In the genomic region with DNA sequence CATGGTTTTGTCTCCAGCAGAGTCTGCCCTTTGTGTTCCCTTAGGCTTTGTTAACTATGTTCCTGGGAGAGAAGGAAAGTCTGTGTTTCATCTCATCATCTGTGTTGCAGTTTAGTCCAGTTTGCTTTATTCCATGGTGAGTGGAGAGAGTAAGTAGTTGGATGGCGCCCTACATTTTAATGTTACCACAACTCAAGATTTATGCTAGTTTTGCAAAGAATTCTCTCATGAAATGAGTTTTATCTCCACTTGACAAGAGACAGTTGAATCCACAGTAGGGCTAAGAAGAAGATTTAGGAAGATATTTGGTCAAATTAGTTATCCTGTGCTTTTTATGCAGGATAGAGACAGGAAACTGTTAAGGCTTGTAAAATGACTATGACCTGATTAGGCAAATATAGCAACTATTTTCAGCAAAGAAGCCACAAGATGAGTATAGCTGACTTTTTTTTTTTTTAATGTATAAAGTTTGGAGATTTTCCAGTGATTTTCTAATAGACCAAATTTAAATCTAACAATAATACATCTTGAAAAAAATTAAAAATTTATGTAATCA, we compare ENCODE assay signal across 17 cellular contexts. TPM values are rescaled to one million over a fixed set of nuclear protein-coding genes. Genes with fewer than 3 reads are reported as not detected.
A peak's percentile ranks its signal among the peaks of the same experiment; 100 is the strongest.
DNase-seq lines count a peak whose midpoint lies in the region; ATAC-seq, FAIRE-seq and TF ChIP-seq lines count a peak whose summit lies in the region.
"Had no signal": no experiment of that assay in that cellular context is flagged by ENCODE, and none has a peak within 500 bp of the region (broad histone marks: within the 10 kb centered on the region; RNA-seq: fewer than 3 reads in every experiment).

No MANE protein-coding gene starts in this region.

- WGBS in IMR-90 (ENCODE audit: extremely low coverage in 2 of 2, insufficient read length in 1 of 2), 2 experiments = no CpG with 5 or more reads among the region's 1 CpG
- 80% methylated on average over 1 of the region's 1 CpG for WGBS in K562 (ENCODE audit: insufficient coverage, low coverage, missing lambda C conversion rate)

- H2AK5ac ChIP-seq in IMR-90 (ENCODE audit: low read depth, low read length) = no peak overlapping the region

- no peak overlapping the region for H3K14ac ChIP-seq in IMR-90 (replicated peaks; ENCODE audit: low read depth, low read length)

- peaks cover 8% of the 10 kb centered on the region for H3K4me1 ChIP-seq in IMR-90 (ENCODE audit: control insufficient read depth, insufficient read depth, low read length)
- peaks cover 0 to 11% of the 10 kb centered on the region in 2 experiments; a peak in 3 of 5 replicates for H3K4me1 ChIP-seq in K562 (replicated peaks in 1 of 2; ENCODE audit: control insufficient read depth in 2 of 2, insufficient read depth in 2 of 2, low read length in 2 of 2)
- H3K4me1 ChIP-seq in Caco-2 = peaks cover 21% of the 10 kb centered on the region
- H3K4me1 ChIP-seq in left lung = no peaks in the 10 kb centered on the region

- TF ChIP-seq CTCF in IMR-90 (conservative IDR thresholded peaks at IDR 0.05; ENCODE audit: low read depth, low read length) = no peak
- no peak for TF ChIP-seq CTCF in K562 (IDR thresholded peaks at IDR 0.05 in 2 of 3, conservative IDR thresholded peaks at IDR 0.05 in 1 of 3; ENCODE audit: insufficient read depth in 2 of 3, low read depth in 1 of 3, low read length in 3 of 3)
- TF ChIP-seq CTCF in nephron (IDR thresholded peaks at IDR 0.05; ENCODE audit: unreplicated experiment in 3 of 3) = no peak
- TF ChIP-seq CTCF in Caco-2 (IDR thresholded peaks at IDR 0.05; ENCODE audit: insufficient read depth in 1 of 2, low read depth in 1 of 2, low read length in 1 of 2, severe bottlenecking in 1 of 2, unreplicated experiment in 1 of 2) = no peak
- no peak for TF ChIP-seq CTCF in left lung (IDR thresholded peaks at IDR 0.05)

- CTCF ChIA-PET in IMR-90 (lab: Yijun Ruan, JAX) (interaction anchor here (0.5 kb wide), 1 partner anchor 46 kb away, joined by 3 read pairs; no protein-coding TSS in a partner anchor), K562 (lab: Yijun Ruan, JAX; ENCODE audit: low intra/inter-chr PET ratio) (no interaction called here), Caco-2 (lab: Charles Lee) (no interaction called here)

- TF ChIP-seq POLR2A in IMR-90 (IDR thresholded peaks at IDR 0.05; ENCODE audit: low read depth, low read length) (no peak), K562 (conservative IDR thresholded peaks at IDR 0.05) (no peak)

- no peak for TF ChIP-seq EP300 in K562 (IDR thresholded peaks at IDR 0.05; ENCODE audit: low read length)

- H2AK9ac ChIP-seq in IMR-90 (replicated peaks; ENCODE audit: low read depth, low read length, poor library complexity) = no peak overlapping the region

- in situ Hi-C loops in IMR-90 (cut with MboI; ENCODE audit: low sequenced_read_pairs) = no loop called here
- in situ Hi-C loops in K562 (cut with MboI) = no loop called here

- H2AFZ ChIP-seq in IMR-90 (replicated peaks; ENCODE audit: low read length, poor library complexity) (no peak overlapping the region), K562 (ENCODE audit: low read depth, low read length) (no peak overlapping the region)

- H4K91ac ChIP-seq in IMR-90 (ENCODE audit: insufficient read depth, low read depth, low read length) = no peak overlapping the region

- H3K4me2 ChIP-seq in IMR-90 (ENCODE audit: low read depth, low read length) = no peak overlapping the region
- no peak overlapping the region for H3K4me2 ChIP-seq in K562 (ENCODE audit: insufficient read depth, low read length)
- H3K4me2 ChIP-seq: KMS-11 had no signal

- H4K20me1 ChIP-seq in IMR-90 (ENCODE audit: insufficient read depth, low read length) = peaks cover 90% of the 10 kb centered on the region
- no peaks in the 10 kb centered on the region for H4K20me1 ChIP-seq in K562 (replicated peaks; ENCODE audit: control insufficient read depth, insufficient read depth, low read length)

- H3K56ac ChIP-seq in IMR-90 (ENCODE audit: extremely low read depth, insufficient read depth, low read length) = no peak overlapping the region

- no peak overlapping the region for H2BK15ac ChIP-seq in IMR-90 (ENCODE audit: low read depth, low read length)

- H3K79me2 ChIP-seq in K562 (ENCODE audit: control insufficient read depth, insufficient read depth, low read length) = peaks cover 43% of the 10 kb centered on the region

- H2BK120ac ChIP-seq in IMR-90 (ENCODE audit: low read depth, low read length) = no peak overlapping the region

- H3K79me1 ChIP-seq in IMR-90 (ENCODE audit: low read depth in 1 of 2, low read length in 2 of 2) = peaks cover 4 to 58% of the 10 kb centered on the region in 2 experiments

- TF ChIP-seq RAD21 in IMR-90 (IDR thresholded peaks at IDR 0.05; ENCODE audit: low read length) (no peak), K562 (CRISPR knock-in tag; conservative IDR thresholded peaks at IDR 0.05 in 1 of 2, IDR thresholded peaks at IDR 0.05 in 1 of 2) (no peak)

- no TSS peak for BruUV-seq in IMR-90 (replicated peaks; lab: Mats Ljungman, UMichigan)
- BruUV-seq in K562 (replicated peaks; lab: Mats Ljungman, UMichigan) = no TSS peak
- no TSS peak for BruUV-seq in Caco-2 (replicated peaks; lab: Mats Ljungman, UMichigan)

- H4K5ac ChIP-seq in IMR-90 (ENCODE audit: low read depth, low read length) = no peak overlapping the region

- H3K27ac ChIP-seq in IMR-90 (ENCODE audit: insufficient read depth, low read length) (no peak overlapping the region), K562 (ENCODE audit: extremely low read depth, low read depth, low read length) (no peak overlapping the region), left lung (no peak overlapping the region)
- H3K27ac ChIP-seq: KMS-11 had no signal

- H3K4me3 ChIP-seq in IMR-90 (ENCODE audit: insufficient read depth, low read depth, low read length) (no peak overlapping the region), K562 (no peak overlapping the region), Caco-2 (ENCODE audit: low read depth, low read length) (no peak overlapping the region), left lung (no peak overlapping the region)

- peaks cover 25% of the 10 kb centered on the region for H3K36me3 Mint-ChIP-seq in nephron (ENCODE audit: low read depth)
- peaks cover 7% of the 10 kb centered on the region for H3K36me3 Mint-ChIP-seq in Caco-2 (ENCODE audit: insufficient read depth, unreplicated experiment)

- no peaks in the 10 kb centered on the region for H3K27me3 ChIP-seq in IMR-90 (ENCODE audit: control insufficient read depth, insufficient read depth, low read length)
- no peaks in the 10 kb centered on the region for H3K27me3 ChIP-seq in K562 (ENCODE audit: control insufficient read depth in 2 of 2, insufficient read depth in 2 of 2, low read length in 2 of 2)
- H3K27me3 ChIP-seq in Caco-2 (replicated peaks; ENCODE audit: control insufficient read depth, insufficient read depth, low read length) = no peaks in the 10 kb centered on the region
- no peaks in the 10 kb centered on the region for H3K27me3 ChIP-seq in left lung

- H3K9me3 ChIP-seq in IMR-90 (ENCODE audit: control insufficient read depth, insufficient read depth, low read length) (no peaks in the 10 kb centered on the region), K562 (replicated peaks; ENCODE audit: control insufficient read depth, insufficient read depth, low read depth, low read length) (no peaks in the 10 kb centered on the region), Caco-2 (no peaks in the 10 kb centered on the region), left lung (no peaks in the 10 kb centered on the region)

- H3K9me3 Mint-ChIP-seq in nephron (no peaks in the 10 kb centered on the region), Caco-2 (ENCODE audit: unreplicated experiment) (peaks cover 9% of the 10 kb centered on the region)

- FAIRE-seq in K562 (lab: Jason Lieb, UNC) = peak; percentile 19
- FAIRE-seq: GM12891, GM18507, H1, HepG2 had no signal

- peaks cover 2% of the 10 kb centered on the region; the same call in 1 of the 2 replicates for H3K9me1 ChIP-seq in IMR-90 (ENCODE audit: insufficient read depth, low read length)
- H3K9me1 ChIP-seq in K562 (ENCODE audit: control insufficient read depth, insufficient read depth, low read length) = no peaks in the 10 kb centered on the region

- POLR2A ChIA-PET in IMR-90 (lab: Charles Lee; ENCODE audit: unreplicated experiment) (interaction anchor here (0.6 kb wide), 1 partner anchor 12 kb away, joined by 5 read pairs; no protein-coding TSS in a partner anchor), K562 (lab: Yijun Ruan, JAX) (interaction anchor here (1.0 to 1.1 kb wide), 2 partner anchors 17 to 73 kb away, joined by 3 read pairs; partner anchors contain the start of gene SEPTIN11), Caco-2 (lab: Charles Lee) (no interaction called here)

- H3K4ac ChIP-seq in IMR-90 (ENCODE audit: low read depth, low read length) = no peak overlapping the region

- peak overlapping the region; percentile 68; the same call in 1 of the 2 replicates for H3K23ac ChIP-seq in IMR-90 (ENCODE audit: low read depth, low read length)

- peaks cover 2% of the 10 kb centered on the region; the same call in 1 of the 2 replicates for H3K36me3 ChIP-seq in IMR-90 (ENCODE audit: control insufficient read depth, insufficient read depth, low read length)
- H3K36me3 ChIP-seq in K562 (ENCODE audit: control insufficient read depth, insufficient read depth, low read length) = no peaks in the 10 kb centered on the region
- H3K36me3 ChIP-seq in Caco-2 (ENCODE audit: control insufficient read depth, insufficient read depth, low read length) = no peaks in the 10 kb centered on the region; the same call in 1 of the 2 replicates
- no peaks in the 10 kb centered on the region for H3K36me3 ChIP-seq in left lung

- DNase-seq in IMR-90 (no peak), K562 (ENCODE audit: extremely low read depth in 1 of 4, low spot score in 3 of 4) (no peak), Caco-2 (no peak), left lung (no peak), DMS53 (lab: John Stamatoyannopoulos, UW) (no peak)
- DNase-seq: DMS153, NCI-H1436, NCI-H1930, NCI-H226, NCI-H524 had no signal

- H3K4me1 Mint-ChIP-seq in nephron = peaks cover 69% of the 10 kb centered on the region
- peaks cover 13% of the 10 kb centered on the region for H3K4me1 Mint-ChIP-seq in Caco-2 (ENCODE audit: low read depth, unreplicated experiment)

- no peak overlapping the region for H4K8ac ChIP-seq in IMR-90 (ENCODE audit: low read depth in 2 of 2, low read length in 2 of 2)

- no peak overlapping the region for H2BK5ac ChIP-seq in IMR-90 (ENCODE audit: low read depth, low read length, poor library complexity, severe bottlenecking)

- no peak overlapping the region for H3K9ac ChIP-seq in IMR-90 (ENCODE audit: low read depth, low read length)
- no peak overlapping the region for H3K9ac ChIP-seq in K562 (ENCODE audit: insufficient read depth in 1 of 2, low read depth in 2 of 2, low read length in 2 of 2)
- H3K9ac ChIP-seq: KMS-11 had no signal

- dilution Hi-C loops in IMR-90 (cut with HindIII; ENCODE audit: low sequenced_read_pairs, unreplicated experiment) = no loop called here

- no peak overlapping the region for H3K18ac ChIP-seq in IMR-90 (ENCODE audit: low read depth, low read length)

- H2BK20ac ChIP-seq in IMR-90 (ENCODE audit: low read depth, low read length) = no peak overlapping the region

- intact Hi-C loops in IMR-90 (cut with micrococcal nuclease) = no loop called here
- intact Hi-C loops in K562 (cut with micrococcal nuclease) = no loop called here
- intact Hi-C loops in Caco-2 (cut with micrococcal nuclease; ENCODE audit: unreplicated experiment) = no loop called here
- intact Hi-C loops in left lung (cut with DNase I) = no loop called here

- ATAC-seq in IMR-90 (ENCODE audit: low read depth) = no peak
- no peak for ATAC-seq in K562
- no peak for ATAC-seq in HG03159 (IDR thresholded peaks at IDR 0.05; ENCODE audit: unreplicated experiment)
- ATAC-seq in left lung = no peak
- ATAC-seq: HepG2 had no signal

- peak overlapping the region; percentile 70 to 83 (median 83) for H3K27ac Mint-ChIP-seq in nephron
- H3K27ac Mint-ChIP-seq in Caco-2 (ENCODE audit: unreplicated experiment) = no peak overlapping the region

- H3K4me3 Mint-ChIP-seq in nephron (peak overlapping the region in 1 of 3 experiments; percentile 21), Caco-2 (ENCODE audit: unreplicated experiment) (no peak overlapping the region)

- H3K27me3 Mint-ChIP-seq in nephron (ENCODE audit: low read depth) (no peaks in the 10 kb centered on the region), Caco-2 (ENCODE audit: insufficient read depth, unreplicated experiment) (no peaks in the 10 kb centered on the region)

RNA-seq across cellular contexts. Expression of gene SEPTIN11, which starts 16.6 kb away (rescaled TPM):
- total RNA-seq in IMR-90 (2012; rRNA removed) (573 and 632 TPM in 2 replicates), K562 (2014; rRNA removed) (54.2 and 117 TPM in 2 replicates), K562 (2014; rRNA removed; fragmentation: Illumina TruSeq; extraction: Trizol) (84.3 and 96.8 TPM in 2 replicates), K562 (2015; rRNA removed; fragmentation: Illumina TruSeq; extraction: Trizol) (133 and 142 TPM in 2 replicates), K562 (2021) (85.0 and 85.4 TPM in 2 replicates), Caco-2 (2022) (119 and 127 TPM in 2 replicates), left lung (100 to 1,000 TPM; 138 to 162 TPM)
- polyA plus RNA-seq in IMR-90 (2012; rRNA removed) (258 and 267 TPM in 2 replicates), K562 (2011; rRNA removed) (69.0 and 101 TPM in 2 replicates), K562 (2014; fragmentation: Illumina TruSeq; extraction: Trizol) (77.3 and 87.1 TPM in 2 replicates), K562 (2014; fragmentation: Nextera tagmentation; extraction: Ambion mirVana) (10 to 100 TPM; 25.7 to 26.7 TPM), K562 (2014; rRNA removed) (49.0 and 56.4 TPM in 2 replicates)
- 75.9 and 85.0 TPM in 2 replicates for polyA plus RNA-seq in IMR-90 (2012; cell fraction: cytosol; rRNA removed)
- 36.2 and 197 TPM in 2 replicates for polyA plus RNA-seq in IMR-90 (2012; cell fraction: nucleus; rRNA removed; ENCODE audit: low replicate concordance)
- total RNA-seq in K562 (2011; cell fraction: chromatin; rRNA removed; ENCODE audit: low replicate concordance) = 42.7 and 99.7 TPM in 2 replicates
- total RNA-seq in K562 (2011; cell fraction: nucleolus; rRNA removed) = 22.2 and 30.0 TPM in 2 replicates
- 60.0 and 109 TPM in 2 replicates for total RNA-seq in K562 (2011; cell fraction: nucleoplasm; rRNA removed)
- 19.8 and 34.9 TPM in 2 replicates for polyA plus RNA-seq in K562 (2011; cell fraction: cytosol; rRNA removed)
- 21.2 and 22.8 TPM in 2 replicates for polyA plus RNA-seq in K562 (2011; cell fraction: nucleus; rRNA removed)
- polyA plus RNA-seq in K562 (2012) = 43.6 and 50.3 TPM in 2 replicates
- polyA minus RNA-seq in K562 (2011; rRNA and poly(A)+ RNA removed) = 165 and 173 TPM in 2 replicates
- polyA minus RNA-seq in K562 (2011; cell fraction: cytosol; rRNA and poly(A)+ RNA removed) = 53.9 and 64.8 TPM in 2 replicates
- polyA minus RNA-seq in K562 (2011; cell fraction: nucleus; rRNA and poly(A)+ RNA removed) = 34.9 and 48.3 TPM in 2 replicates
